In the genomic region with DNA sequence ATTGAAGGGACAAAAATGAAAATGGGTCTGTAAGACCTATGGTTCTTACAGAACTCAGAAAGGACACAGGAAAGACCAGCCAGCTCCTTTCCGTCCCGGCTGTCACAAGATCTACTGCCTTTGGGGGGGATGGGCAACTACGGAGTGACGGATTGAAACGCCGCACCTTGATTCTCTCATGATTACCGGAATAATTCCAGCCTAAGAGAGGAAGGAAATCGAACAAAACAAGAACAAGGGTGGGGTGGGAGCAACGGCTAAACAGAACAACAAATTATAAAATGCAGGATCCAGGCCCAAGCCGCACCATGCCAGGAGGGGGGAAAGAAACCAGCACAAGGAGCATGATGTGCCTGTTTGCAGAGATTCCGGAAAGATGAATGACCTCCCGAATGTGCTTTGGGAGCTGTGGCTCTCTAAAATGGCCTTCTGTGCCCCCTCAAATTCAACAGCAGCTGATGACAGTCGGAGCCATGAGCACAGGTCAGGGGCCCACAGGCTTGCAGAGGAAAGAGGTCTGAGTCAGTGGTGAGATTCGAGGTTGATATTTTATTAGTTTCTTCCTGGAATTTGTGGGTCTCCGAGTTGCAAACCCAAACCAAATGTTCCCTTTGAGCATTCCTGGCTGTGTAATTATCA, we compare ENCODE assay signal across 14 cellular contexts.
"Had no signal": no experiment of that assay in that cellular context is flagged by ENCODE, and none has a peak within 500 bp of the region (broad histone marks: within the 10 kb centered on the region; RNA-seq: fewer than 3 reads in every experiment).

No MANE protein-coding gene starts in this region.

- H3K4me3 ChIP-seq: adrenal gland, prostate gland, SK-N-MC, suprapubic skin had no signal

- H3K27me3 ChIP-seq: adrenal gland, suprapubic skin had no signal

- H3K27ac ChIP-seq: epithelial cell of prostate, prostate gland, SK-N-MC had no signal

- DNase-seq: activated CD4-positive, alpha-beta T cell treated with anti-CD3 and anti-CD28 coated beads, Interleukin-2, amount 10 ng/mL, durations not matched to agents 24 days and 14 days; activated naive CD4-positive, alpha-beta T cell treated with anti-CD3 and anti-CD28 coated beads, Interleukin-2, amount 50 U/mL, for 16 hours; cortex of kidney; effector memory CD8-positive, alpha-beta T cell; naive thymus-derived CD4-positive, alpha-beta T cell; stimulated activated CD4-positive, alpha-beta T cell treated with anti-CD3 and anti-CD28 coated beads, Interleukin-2, amount 100 ng/mL, for 48 hours; stimulated activated naive CD4-positive, alpha-beta T cell treated with Interleukin-2 at 50 U/mL for 16 hours; T-helper 1 cell had no signal

- ATAC-seq: effector memory CD8-positive, alpha-beta T cell; naive thymus-derived CD4-positive, alpha-beta T cell; sciatic nerve had no signal

- H3K4me1 ChIP-seq: adrenal gland, prostate gland had no signal

- H3K36me3 ChIP-seq: adrenal gland, prostate gland, suprapubic skin had no signal

- H3K9me3 ChIP-seq: adrenal gland, prostate gland, suprapubic skin had no signal
